Comparison of ENCODE assay signal across 8 cellular contexts in the genomic region with DNA sequence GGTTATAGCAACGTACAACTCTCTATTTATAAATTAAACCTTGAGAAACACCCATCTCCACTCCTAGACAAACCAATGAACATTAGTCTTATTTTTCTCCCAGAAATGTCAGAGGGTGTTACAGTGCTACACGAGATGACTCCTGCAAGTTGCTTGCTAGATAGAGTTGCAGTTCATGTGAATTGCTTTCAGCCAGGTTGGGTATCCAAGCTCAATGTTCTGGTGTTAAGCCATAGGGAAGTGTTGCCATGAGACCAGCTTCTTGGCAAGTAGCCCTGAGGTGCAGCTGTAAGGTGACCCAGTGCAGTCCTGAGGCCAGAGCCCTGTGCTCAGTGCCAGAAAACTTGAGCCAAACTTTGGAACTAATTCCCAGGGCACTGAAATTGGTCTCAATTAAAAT. TPM values are rescaled to one million over a fixed set of nuclear protein-coding genes. Genes with fewer than 3 reads are reported as not detected.
DNase-seq lines count a peak whose midpoint lies in the region; ATAC-seq, FAIRE-seq and TF ChIP-seq lines count a peak whose summit lies in the region.

No MANE protein-coding gene starts in this region.

- TF ChIP-seq POLR2A in breast epithelium (IDR thresholded peaks at IDR 0.05): no peak

- H3K27me3 ChIP-seq in breast epithelium: no peaks in the 10 kb centered on the region
- no peaks in the 10 kb centered on the region for H3K27me3 ChIP-seq in brain microvascular endothelial cell (replicated peaks)

- no peaks in the 10 kb centered on the region for H3K36me3 ChIP-seq in breast epithelium
- H3K36me3 ChIP-seq in brain microvascular endothelial cell (replicated peaks): no peaks in the 10 kb centered on the region

- intact Hi-C loops in breast epithelium (cut with DNase I; ENCODE audit: low total_unique reads): loop anchor here (5.0 kb wide), 1 partner anchor 977 kb away; no protein-coding TSS in a partner anchor

- peak overlapping the region in 1 of 2 donors; percentile 58 for H3K27ac ChIP-seq in breast epithelium
- H3K27ac ChIP-seq in brain microvascular endothelial cell: no peak overlapping the region

- in situ Hi-C loops in brain microvascular endothelial cell (cut with HindIII; ENCODE audit: low pct_ligation_motif_present, low sequenced_read_pairs): no loop called here

- H3K4me1 ChIP-seq in breast epithelium: peaks cover 0 to 5% of the 10 kb centered on the region in 2 donors

- peak; percentile 51 for DNase-seq in DMS153 treated with DMSO at 0.1 percent for 48 hours (lab: John Stamatoyannopoulos, UW; ENCODE audit: unreplicated experiment)
- DNase-seq in NCI-H2029 treated with DMSO at 0.1 percent for 48 hours (lab: John Stamatoyannopoulos, UW): peak; percentile 79
- peak; percentile 72 to 92 for DNase-seq in breast epithelium (ENCODE audit: low spot score in 2 of 2)
- peak; percentile 66 for DNase-seq in myocyte (ENCODE audit: low read depth)
- no peak for DNase-seq in D721Med (ENCODE audit: insufficient read length, low spot score)
- no peak for DNase-seq in AG20443 (ENCODE audit: low spot score)
- no peak for DNase-seq in brain microvascular endothelial cell

- no peak for FAIRE-seq in D721Med (lab: Jason Lieb, UNC)

- no peak overlapping the region for H3K4me3 ChIP-seq in breast epithelium
- H3K4me3 ChIP-seq in brain microvascular endothelial cell (ENCODE audit: low read depth, low read length): no peak overlapping the region

- H3K9me3 ChIP-seq in breast epithelium: no peaks in the 10 kb centered on the region

- TF ChIP-seq CTCF in breast epithelium (IDR thresholded peaks at IDR 0.05): no peak
- TF ChIP-seq CTCF in D721Med (IDR thresholded peaks at IDR 0.05; ENCODE audit: insufficient read depth, missing control alignments): no peak
- no peak for TF ChIP-seq CTCF in brain microvascular endothelial cell (IDR thresholded peaks at IDR 0.05; ENCODE audit: low read depth, low read length, missing control alignments)

- no peak for ATAC-seq in HG03045 (IDR thresholded peaks at IDR 0.05; ENCODE audit: unreplicated experiment)

RNA-seq across cellular contexts. Expression of a gene that starts 51.3 kb away (rescaled TPM):
- total RNA-seq in breast epithelium (100 to 1,000 TPM in 1 of 3 donors, 10 to 100 TPM in 2; 50.3 to 108 (median 82.3) TPM), myocyte (48.7 and 71.2 TPM in 2 replicates)
- 7.8 TPM for polyA plus RNA-seq in myocyte (2012)

Comparison
In these comparisons a context has a peak if more than half of its experiments do, and no peak if none do; other contexts are left out.
1. DNase-seq: peak in DMS153 treated with DMSO at 0.1 percent for 48 hours (single experiment), NCI-H2029 treated with DMSO at 0.1 percent for 48 hours (single experiment), breast epithelium (2 of 2) and myocyte (single experiment); none in D721Med (single experiment), AG20443 (single experiment) and brain microvascular endothelial cell (single experiment).